Comparison of ENCODE assay signal across 13 cellular contexts in the genomic region with DNA sequence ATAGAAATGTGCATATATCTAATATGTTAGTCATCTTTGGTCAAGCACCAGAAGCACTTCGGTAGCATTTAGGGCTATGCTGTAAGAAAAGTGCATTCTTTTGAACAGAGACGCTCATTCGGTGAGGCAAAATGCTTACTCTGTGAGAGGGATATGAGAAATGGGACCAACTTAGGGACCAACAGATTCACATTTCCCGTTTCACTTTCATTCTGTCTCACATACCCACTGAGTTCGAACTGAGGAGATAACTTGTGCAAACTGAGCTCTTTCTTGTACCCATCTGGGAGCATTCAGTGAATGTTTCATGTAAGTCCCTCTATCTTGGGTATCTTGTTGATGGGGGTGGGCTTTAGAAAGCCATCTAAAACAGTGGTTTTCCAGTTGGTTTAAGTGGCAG.
A peak's percentile ranks its signal among the peaks of the same experiment; 100 is the strongest.
DNase-seq lines count a peak whose midpoint lies in the region; ATAC-seq lines count a peak whose summit lies in the region.
"Had no signal": no experiment of that assay in that cellular context is flagged by ENCODE, and none has a peak within 500 bp of the region (broad histone marks: within the 10 kb centered on the region; RNA-seq: fewer than 3 reads in every experiment).

No MANE protein-coding gene starts in this region.

- no peak for DNase-seq in central memory CD8-positive, alpha-beta T cell (ENCODE audit: low spot score in 2 of 2)
- no peak for DNase-seq in SKM-1 (lab: John Stamatoyannopoulos, UW; ENCODE audit: unreplicated experiment)
- DNase-seq in substantia nigra (lab: John Stamatoyannopoulos, UW): no peak
- DNase-seq in activated CD8-positive, alpha-beta T cell treated with anti-CD3 and anti-CD28 coated beads, Interleukin-2, amount 10 ng/mL, durations not matched to agents 7 days and 5 days: no peak
- no peak for DNase-seq in left cardiac atrium
- DNase-seq: endodermal cell; occipital lobe; stimulated activated naive B cell treated with anti-CD40 and anti-IgM and Interleukin-4, amounts not matched to agents 10 μg/mL and 1 μg/mL and 100 μg/mL, for 72 hours; WERI-Rb-1 had no signal

- peak; percentile 87 for ATAC-seq in GM18858 (IDR thresholded peaks at IDR 0.05; ENCODE audit: unreplicated experiment)
- ATAC-seq in GM21576 (IDR thresholded peaks at IDR 0.05; ENCODE audit: unreplicated experiment): peak; percentile 74
- peak; percentile 87 for ATAC-seq in HG03342 (IDR thresholded peaks at IDR 0.05; ENCODE audit: unreplicated experiment)
- peak; percentile 32 for ATAC-seq in central memory CD8-positive, alpha-beta T cell (replicated peaks; ENCODE audit: extremely low read depth, poor library complexity, severe bottlenecking)
- ATAC-seq in activated CD8-positive, alpha-beta T cell treated with anti-CD3 and anti-CD28 coated beads, Interleukin-2, amount 10 ng/mL, durations not matched to agents 7 days and 5 days: no peak
- ATAC-seq in left cardiac atrium: no peak
- ATAC-seq: stimulated activated naive B cell treated with anti-CD40 and anti-IgM and Interleukin-4, amounts not matched to agents 10 μg/mL and 1 μg/mL and 100 μg/mL, for 72 hours had no signal

- H3K4me1 Mint-ChIP-seq in central memory CD8-positive, alpha-beta T cell: no peaks in the 10 kb centered on the region
- no peaks in the 10 kb centered on the region for H3K4me1 Mint-ChIP-seq in activated CD8-positive, alpha-beta T cell treated with anti-CD3 and anti-CD28 coated beads, Interleukin-2, amount 10 ng/mL, durations not matched to agents 7 days and 5 days (ENCODE audit: low read depth)
- H3K4me1 Mint-ChIP-seq: stimulated activated naive B cell treated with anti-CD40 and anti-IgM and Interleukin-4, amounts not matched to agents 10 μg/mL and 1 μg/mL and 100 μg/mL, for 72 hours had no signal

- intact Hi-C loops in left cardiac atrium (cut with DNase I): loop anchor here in 1 of 2 donors (10.0 kb wide), 1 partner anchor 57 kb away; no protein-coding TSS in a partner anchor

- no peaks in the 10 kb centered on the region for H3K36me3 Mint-ChIP-seq in central memory CD8-positive, alpha-beta T cell (ENCODE audit: insufficient read depth)
- no peaks in the 10 kb centered on the region for H3K36me3 Mint-ChIP-seq in activated CD8-positive, alpha-beta T cell treated with anti-CD3 and anti-CD28 coated beads, Interleukin-2, amount 10 ng/mL, durations not matched to agents 7 days and 5 days (ENCODE audit: low read depth)
- H3K36me3 Mint-ChIP-seq: stimulated activated naive B cell treated with anti-CD40 and anti-IgM and Interleukin-4, amounts not matched to agents 10 μg/mL and 1 μg/mL and 100 μg/mL, for 72 hours had no signal

- no peaks in the 10 kb centered on the region for H3K9me3 Mint-ChIP-seq in central memory CD8-positive, alpha-beta T cell
- no peaks in the 10 kb centered on the region for H3K9me3 Mint-ChIP-seq in activated CD8-positive, alpha-beta T cell treated with anti-CD3 and anti-CD28 coated beads, Interleukin-2, amount 10 ng/mL, durations not matched to agents 7 days and 5 days (ENCODE audit: insufficient read depth)
- H3K9me3 Mint-ChIP-seq: endodermal cell; stimulated activated naive B cell treated with anti-CD40 and anti-IgM and Interleukin-4, amounts not matched to agents 10 μg/mL and 1 μg/mL and 100 μg/mL, for 72 hours had no signal

- peak overlapping the region; percentile 26 for H3K4me3 Mint-ChIP-seq in central memory CD8-positive, alpha-beta T cell
- no peak overlapping the region for H3K4me3 Mint-ChIP-seq in activated CD8-positive, alpha-beta T cell treated with anti-CD3 and anti-CD28 coated beads, Interleukin-2, amount 10 ng/mL, durations not matched to agents 7 days and 5 days
- H3K4me3 Mint-ChIP-seq: endodermal cell; stimulated activated naive B cell treated with anti-CD40 and anti-IgM and Interleukin-4, amounts not matched to agents 10 μg/mL and 1 μg/mL and 100 μg/mL, for 72 hours had no signal

- no peak overlapping the region for H3K27ac Mint-ChIP-seq in central memory CD8-positive, alpha-beta T cell (ENCODE audit: low read depth)
- H3K27ac Mint-ChIP-seq in activated CD8-positive, alpha-beta T cell treated with anti-CD3 and anti-CD28 coated beads, Interleukin-2, amount 10 ng/mL, durations not matched to agents 7 days and 5 days: no peak overlapping the region
- H3K27ac Mint-ChIP-seq: endodermal cell; stimulated activated naive B cell treated with anti-CD40 and anti-IgM and Interleukin-4, amounts not matched to agents 10 μg/mL and 1 μg/mL and 100 μg/mL, for 72 hours had no signal

- H3K27me3 Mint-ChIP-seq in central memory CD8-positive, alpha-beta T cell: no peaks in the 10 kb centered on the region
- no peaks in the 10 kb centered on the region for H3K27me3 Mint-ChIP-seq in activated CD8-positive, alpha-beta T cell treated with anti-CD3 and anti-CD28 coated beads, Interleukin-2, amount 10 ng/mL, durations not matched to agents 7 days and 5 days (ENCODE audit: low read depth)

- POLR2A ChIA-PET in activated CD8-positive, alpha-beta T cell treated with anti-CD3 and anti-CD28 coated beads, Interleukin-2, amount 10 ng/mL, durations not matched to agents 7 days and 5 days (lab: Charles Lee): no interaction called here

- CTCF ChIA-PET in activated CD8-positive, alpha-beta T cell treated with anti-CD3 and anti-CD28 coated beads, Interleukin-2, amount 10 ng/mL, durations not matched to agents 7 days and 5 days (lab: Charles Lee): no interaction called here

- H3K27ac ChIP-seq in substantia nigra (ENCODE audit: low read depth, low read length, poor library complexity, severe bottlenecking): no peak overlapping the region
- H3K27ac ChIP-seq: heart right ventricle, WERI-Rb-1 had no signal

Comparison
In these comparisons a context has a peak if more than half of its experiments do, and no peak if none do; other contexts are left out.
1. ATAC-seq: peak in GM18858 (single experiment), GM21576 (single experiment), HG03342 (single experiment) and central memory CD8-positive, alpha-beta T cell (single experiment); none in activated CD8-positive, alpha-beta T cell treated with anti-CD3 and anti-CD28 coated beads, Interleukin-2, amount 10 ng/mL, durations not matched to agents 7 days and 5 days (single experiment) and left cardiac atrium (0 of 2).